Comparison of ENCODE assay signal across 18 cellular contexts in genomic region chr4:43352859-43353258, GRCh38.
DNase-seq lines count a peak whose midpoint lies in the region; ATAC-seq, FAIRE-seq and TF ChIP-seq lines count a peak whose summit lies in the region.
"Had no signal": no experiment of that assay in that cellular context is flagged by ENCODE, and none has a peak within 500 bp of the region (broad histone marks: within the 10 kb centered on the region; RNA-seq: fewer than 3 reads in every experiment).

No MANE protein-coding gene starts in this region.

- H3K9ac ChIP-seq in OCI-LY3 (ENCODE audit: low read length) (no peak overlapping the region), PC-3 (ENCODE audit: low read length) (no peak overlapping the region)
- H3K9ac ChIP-seq: BLaER1 had no signal

- TF ChIP-seq CTCF in OCI-LY3 (IDR thresholded peaks at IDR 0.05; ENCODE audit: low read depth, low read length), result no peak
- TF ChIP-seq CTCF in PC-3 (conservative IDR thresholded peaks at IDR 0.05; ENCODE audit: low read depth, low read length), result no peak

- H3K4me1 ChIP-seq in OCI-LY3 (ENCODE audit: low read length) (no peaks in the 10 kb centered on the region), PC-3 (ENCODE audit: insufficient read depth, low read length) (peaks cover 27% of the 10 kb centered on the region)
- H3K4me1 ChIP-seq: BLaER1, Caco-2 had no signal

- DNase-seq in PC-3 (no peak), Ammon's horn (ENCODE audit: low spot score) (no peak), left ventricle myocardium superior (no peak), KBM-7 (no peak)
- DNase-seq: Caco-2; CD4-positive, CD25-positive, alpha-beta regulatory T cell; CD8-positive, alpha-beta T cell; DMS153; DND-41; H9 had no signal

- H3F3A ChIP-seq in PC-3 (ENCODE audit: low read length, unreplicated experiment), result no peaks in the 10 kb centered on the region

- no peak overlapping the region for H3K4me2 ChIP-seq in OCI-LY3 (ENCODE audit: low read length)
- H3K4me2 ChIP-seq in PC-3 (ENCODE audit: low read length), result no peak overlapping the region
- H3K4me2 ChIP-seq: BLaER1, GM23338 had no signal

- no TSS peak for BruUV-seq in PC-3 (replicated peaks; lab: Mats Ljungman, UMichigan)

- ATAC-seq in PC-3 (0 out of 2 replicates have a peak, but pooled peaks have one; percentile 13), left ventricle myocardium superior (no peak)
- ATAC-seq: CD8-positive, alpha-beta T cell; GM23338; HCT116 had no signal

- H3K27ac ChIP-seq in OCI-LY3 (ENCODE audit: low read length), result no peak overlapping the region
- no peak overlapping the region for H3K27ac ChIP-seq in PC-3 (ENCODE audit: low read length)
- H3K27ac ChIP-seq: BLaER1, C4-2B had no signal

- in situ Hi-C loops in KBM-7 (cut with MboI; ENCODE audit: low pct_unique_long_range_greater_than_20kb, low sequenced_read_pairs), result no loop called here

- H3K36me3 ChIP-seq in OCI-LY3 (replicated peaks; ENCODE audit: low read depth, low read length) (no peaks in the 10 kb centered on the region), PC-3 (ENCODE audit: low read depth, low read length) (no peaks in the 10 kb centered on the region)
- H3K36me3 ChIP-seq: BLaER1 had no signal

- CTCF ChIA-PET in PC-3 (lab: Charles Lee), result no interaction called here

- peak; percentile 83 for FAIRE-seq in endometrium (lab: Jason Lieb, UNC)
- FAIRE-seq: G401.6, GM19239 had no signal

- intact Hi-C loops in PC-3 (cut with micrococcal nuclease), result loop anchor here (1.0 to 10.0 kb wide), 3 partner anchors 22 to 220 kb away; no protein-coding TSS in a partner anchor
- intact Hi-C loops in left ventricle myocardium superior (cut with micrococcal nuclease), result no loop called here

- no peaks in the 10 kb centered on the region for H3K27me3 ChIP-seq in OCI-LY3 (ENCODE audit: low read depth, low read length)
- no peaks in the 10 kb centered on the region for H3K27me3 ChIP-seq in PC-3 (ENCODE audit: low read length)
- H3K27me3 ChIP-seq: BLaER1 had no signal

- POLR2A ChIA-PET in PC-3 (lab: Charles Lee; ENCODE audit: unreplicated experiment), result no interaction called here

- no peaks in the 10 kb centered on the region for H3K9me2 ChIP-seq in PC-3 (replicated peaks; ENCODE audit: low read length)

- H2AFZ ChIP-seq in OCI-LY3 (ENCODE audit: low read depth, low read length) (0 out of 2 replicates have a peak overlapping the region, but pooled peaks have one; percentile 30), PC-3 (ENCODE audit: low read length) (no peak overlapping the region)
- H2AFZ ChIP-seq: GM23338 had no signal

- H3K4me3 ChIP-seq in OCI-LY3 (ENCODE audit: low read length) (no peak overlapping the region), PC-3 (ENCODE audit: low read length) (no peak overlapping the region)
- H3K4me3 ChIP-seq: BLaER1, GM23338 had no signal

- no peaks in the 10 kb centered on the region for H3K9me3 ChIP-seq in OCI-LY3 (ENCODE audit: insufficient read depth, low read length)
- H3K9me3 ChIP-seq in PC-3 (ENCODE audit: low read length), result no peaks in the 10 kb centered on the region
- H3K9me3 ChIP-seq: BLaER1, Caco-2 had no signal

- no peaks in the 10 kb centered on the region for H3K79me2 ChIP-seq in OCI-LY3 (ENCODE audit: low read length)
- no peaks in the 10 kb centered on the region for H3K79me2 ChIP-seq in PC-3 (ENCODE audit: low read length)

- H4K20me1 ChIP-seq in OCI-LY3 (ENCODE audit: insufficient read depth, low read length), result no peaks in the 10 kb centered on the region
- no peaks in the 10 kb centered on the region for H4K20me1 ChIP-seq in PC-3 (ENCODE audit: low read length)
- H4K20me1 ChIP-seq: BLaER1 had no signal
